19 cellular contexts compared by ENCODE assay signal in the genomic region with DNA sequence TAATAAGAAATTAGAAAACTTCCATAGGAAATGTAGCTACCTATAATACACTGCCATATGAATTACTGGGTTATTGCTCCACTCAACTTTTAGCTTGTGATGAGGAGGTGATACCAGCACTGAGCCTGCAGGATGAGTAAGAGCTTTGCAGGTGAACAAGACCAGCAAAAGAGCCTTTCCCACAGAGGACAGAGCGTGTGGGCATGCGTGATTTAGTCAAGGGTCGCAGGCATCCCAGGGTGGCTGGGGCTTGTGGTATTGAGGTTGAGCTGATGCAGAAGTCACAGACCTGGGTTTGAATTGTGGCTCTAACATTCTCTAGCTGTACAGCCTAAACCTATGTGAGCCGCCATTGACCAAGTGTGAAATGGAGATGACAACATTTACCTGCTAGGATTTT.
DNase-seq lines count a peak whose midpoint lies in the region; ATAC-seq and TF ChIP-seq lines count a peak whose summit lies in the region.
"Had no signal": no experiment of that assay in that cellular context is flagged by ENCODE, and none has a peak within 500 bp of the region (broad histone marks: within the 10 kb centered on the region; RNA-seq: fewer than 3 reads in every experiment).

No MANE protein-coding gene starts in this region.

- H3K4me1 Mint-ChIP-seq in activated naive CD4-positive, alpha-beta T cell treated with anti-CD3 and anti-CD28 coated beads, Interleukin-2, amount 10 ng/mL, durations not matched to agents 7 days and 5 days: peaks cover 87% of the 10 kb centered on the region
- peaks cover 56 to 66% of the 10 kb centered on the region in 2 donors for H3K4me1 Mint-ChIP-seq in effector memory CD8-positive, alpha-beta T cell (ENCODE audit: low read depth in 2 of 2)
- H3K4me1 Mint-ChIP-seq in stimulated activated naive CD8-positive, alpha-beta T cell treated with anti-CD3 and anti-CD28 coated beads, Interleukin-15, Interleukin-2, amounts not matched to agents 100 ng/mL and 50 ng/mL, for 24 hours (ENCODE audit: low read depth): peaks cover 79% of the 10 kb centered on the region

- no peak for TF ChIP-seq POLR2A in NB4 (IDR thresholded peaks at IDR 0.05; ENCODE audit: extremely low read depth, insufficient read length)

- H3K4me3 ChIP-seq in NB4 (ENCODE audit: low read depth, low read length): peak overlapping the region; percentile 29
- H3K4me3 ChIP-seq: body of pancreas, ovary, SK-N-MC, suprapubic skin had no signal

- H3K9me3 Mint-ChIP-seq in activated naive CD4-positive, alpha-beta T cell treated with anti-CD3 and anti-CD28 coated beads, Interleukin-2, amount 10 ng/mL, durations not matched to agents 7 days and 5 days: no peaks in the 10 kb centered on the region
- no peaks in the 10 kb centered on the region for H3K9me3 Mint-ChIP-seq in effector memory CD8-positive, alpha-beta T cell
- H3K9me3 Mint-ChIP-seq in stimulated activated naive CD8-positive, alpha-beta T cell treated with anti-CD3 and anti-CD28 coated beads, Interleukin-15, Interleukin-2, amounts not matched to agents 100 ng/mL and 50 ng/mL, for 24 hours: no peaks in the 10 kb centered on the region

- no peak overlapping the region for H3K27ac Mint-ChIP-seq in activated naive CD4-positive, alpha-beta T cell treated with anti-CD3 and anti-CD28 coated beads, Interleukin-2, amount 10 ng/mL, durations not matched to agents 7 days and 5 days
- H3K27ac Mint-ChIP-seq in effector memory CD8-positive, alpha-beta T cell: peak overlapping the region; percentile 94 to 95
- H3K27ac Mint-ChIP-seq in stimulated activated naive CD8-positive, alpha-beta T cell treated with anti-CD3 and anti-CD28 coated beads, Interleukin-15, Interleukin-2, amounts not matched to agents 100 ng/mL and 50 ng/mL, for 24 hours: peak overlapping the region; percentile 29

- no peak for ATAC-seq in effector memory CD8-positive, alpha-beta T cell (replicated peaks)
- no peak for ATAC-seq in HG02588 (IDR thresholded peaks at IDR 0.05; ENCODE audit: unreplicated experiment)
- ATAC-seq in HG03520 (IDR thresholded peaks at IDR 0.05; ENCODE audit: unreplicated experiment): no peak
- ATAC-seq: body of pancreas, left ventricle myocardium superior, PC-3, sciatic nerve had no signal

- TF ChIP-seq CTCF in NB4 (IDR thresholded peaks at IDR 0.05; ENCODE audit: low read depth, low read length): no peak

- CTCF ChIA-PET in activated naive CD4-positive, alpha-beta T cell treated with anti-CD3 and anti-CD28 coated beads, Interleukin-2, amount 10 ng/mL, durations not matched to agents 7 days and 5 days (lab: Charles Lee): interaction anchor here (0.6 to 2.2 kb wide), 2 partner anchors 36 to 198 kb away, joined by 3 to 8 read pairs; no protein-coding TSS in a partner anchor

- no peaks in the 10 kb centered on the region for H3K27me3 Mint-ChIP-seq in activated naive CD4-positive, alpha-beta T cell treated with anti-CD3 and anti-CD28 coated beads, Interleukin-2, amount 10 ng/mL, durations not matched to agents 7 days and 5 days
- H3K27me3 Mint-ChIP-seq in effector memory CD8-positive, alpha-beta T cell: no peaks in the 10 kb centered on the region
- H3K27me3 Mint-ChIP-seq in stimulated activated naive CD8-positive, alpha-beta T cell treated with anti-CD3 and anti-CD28 coated beads, Interleukin-15, Interleukin-2, amounts not matched to agents 100 ng/mL and 50 ng/mL, for 24 hours: no peaks in the 10 kb centered on the region

- DNase-seq in activated naive CD4-positive, alpha-beta T cell treated with Interleukin-2 at 50 U/mL for 16 hours: peak; percentile 21
- DNase-seq in activated naive CD4-positive, alpha-beta T cell treated with anti-CD3 and anti-CD28 coated beads, Interleukin-2, amount 10 ng/mL, durations not matched to agents 7 days and 5 days: no peak
- DNase-seq in NB4 (ENCODE audit: low read depth) (peak; percentile 48), NCI-H69 (lab: John Stamatoyannopoulos, UW) (no peak)
- no peak for DNase-seq in effector memory CD8-positive, alpha-beta T cell
- DNase-seq: activated naive CD4-positive, alpha-beta T cell; body of pancreas; left ventricle myocardium superior; NCI-H1048; NCI-H2081; ovary; PC-3; stimulated activated CD4-positive, alpha-beta T cell treated with anti-CD3 and anti-CD28 coated beads, Interleukin-2, amount 100 ng/mL, for 24 hours had no signal

- H3K4me3 Mint-ChIP-seq in activated naive CD4-positive, alpha-beta T cell treated with anti-CD3 and anti-CD28 coated beads, Interleukin-2, amount 10 ng/mL, durations not matched to agents 7 days and 5 days: no peak overlapping the region
- peak overlapping the region; percentile 35 to 87 for H3K4me3 Mint-ChIP-seq in effector memory CD8-positive, alpha-beta T cell
- no peak overlapping the region for H3K4me3 Mint-ChIP-seq in stimulated activated naive CD8-positive, alpha-beta T cell treated with anti-CD3 and anti-CD28 coated beads, Interleukin-15, Interleukin-2, amounts not matched to agents 100 ng/mL and 50 ng/mL, for 24 hours

- H3K36me3 Mint-ChIP-seq in activated naive CD4-positive, alpha-beta T cell treated with anti-CD3 and anti-CD28 coated beads, Interleukin-2, amount 10 ng/mL, durations not matched to agents 7 days and 5 days: peaks cover 50% of the 10 kb centered on the region
- peaks cover 22% of the 10 kb centered on the region for H3K36me3 Mint-ChIP-seq in effector memory CD8-positive, alpha-beta T cell (ENCODE audit: insufficient read depth)
- peaks cover 52% of the 10 kb centered on the region for H3K36me3 Mint-ChIP-seq in stimulated activated naive CD8-positive, alpha-beta T cell treated with anti-CD3 and anti-CD28 coated beads, Interleukin-15, Interleukin-2, amounts not matched to agents 100 ng/mL and 50 ng/mL, for 24 hours (ENCODE audit: low read depth)

Comparison
In these comparisons a context has a peak if more than half of its experiments do, and no peak if none do; other contexts are left out.
1. DNase-seq: peak in activated naive CD4-positive, alpha-beta T cell treated with Interleukin-2 at 50 U/mL for 16 hours (single experiment) and NB4 (single experiment); none in activated naive CD4-positive, alpha-beta T cell treated with anti-CD3 and anti-CD28 coated beads, Interleukin-2, amount 10 ng/mL, durations not matched to agents 7 days and 5 days (single experiment), effector memory CD8-positive, alpha-beta T cell (0 of 3) and NCI-H69 (single experiment).
2. H3K4me3 Mint-ChIP-seq: peak in effector memory CD8-positive, alpha-beta T cell (2 of 2); none in activated naive CD4-positive, alpha-beta T cell treated with anti-CD3 and anti-CD28 coated beads, Interleukin-2, amount 10 ng/mL, durations not matched to agents 7 days and 5 days (single experiment) and stimulated activated naive CD8-positive, alpha-beta T cell treated with anti-CD3 and anti-CD28 coated beads, Interleukin-15, Interleukin-2, amounts not matched to agents 100 ng/mL and 50 ng/mL, for 24 hours (single experiment).